ENCODE assay signal across 10 cellular contexts in the genomic region with DNA sequence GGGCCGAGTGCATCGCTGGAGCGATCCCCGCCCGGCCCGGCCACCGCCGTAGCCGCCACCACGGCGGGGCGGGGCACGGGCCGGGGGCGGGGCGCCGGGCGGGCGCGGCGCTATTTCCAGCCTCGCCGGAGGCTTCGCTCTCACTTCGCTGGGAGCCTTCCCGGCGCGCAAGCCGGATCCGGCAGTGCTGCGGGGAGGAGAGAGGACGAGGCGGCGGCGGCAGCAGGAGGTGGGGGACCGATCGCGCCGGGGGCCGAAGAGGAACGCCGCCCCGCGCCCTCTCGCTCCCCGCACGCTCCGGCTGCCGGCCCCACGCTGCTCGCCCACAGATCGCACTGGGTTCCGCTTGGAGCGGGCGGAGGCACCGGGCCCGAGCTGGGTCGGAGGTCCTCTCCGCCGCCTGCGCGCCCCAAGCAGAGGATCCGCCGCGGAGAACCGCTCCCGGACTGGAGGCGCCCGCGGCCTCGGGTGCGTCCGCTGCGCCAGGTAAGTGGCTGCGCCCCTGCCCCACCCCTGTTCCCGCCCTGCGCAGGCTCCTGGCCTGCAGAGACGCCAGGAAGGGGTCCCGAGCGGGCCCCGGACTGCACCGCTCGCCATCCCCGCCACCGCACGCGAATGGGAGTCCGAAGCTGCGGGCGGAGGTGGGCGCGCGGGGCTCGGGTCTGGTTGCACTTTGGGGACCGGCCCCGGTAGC. TPM values are rescaled to one million over a fixed set of nuclear protein-coding genes. Genes with fewer than 3 reads are reported as not detected.
DNase-seq lines count a peak whose midpoint lies in the region; ATAC-seq and TF ChIP-seq lines count a peak whose summit lies in the region.
"Had no signal": no experiment of that assay in that cellular context is flagged by ENCODE, and none has a peak within 500 bp of the region (broad histone marks: within the 10 kb centered on the region; RNA-seq: fewer than 3 reads in every experiment).

Gene CHST8 (plus strand): TSS at position 143 of the 694 bp plus-strand sequence. CDS start 67,309 bp downstream, outside the sequence.

- no peak within 1 kb of the TSS for H3K4me3 Mint-ChIP-seq in HFFc6
- H3K4me3 Mint-ChIP-seq: memory B cell had no signal

- H3K4me3 ChIP-seq in SJSA1 (peak within 1 kb of the TSS; percentile 21), heart left ventricle (peak within 1 kb of the TSS; percentile 23 to 64 (median 52)), skeletal muscle cell (ENCODE audit: low read depth, low read length) (peak within 1 kb of the TSS; percentile 29)

- no peaks in the 10 kb centered on the region for H3K36me3 Mint-ChIP-seq in HFFc6 (ENCODE audit: low read depth)
- H3K36me3 Mint-ChIP-seq: memory B cell had no signal

- intact Hi-C loops in heart left ventricle (cut with DNase I), result no loop called here

- peaks cover 3% of the 10 kb centered on the region for H3K9me3 ChIP-seq in SJSA1 (replicated peaks)
- H3K9me3 ChIP-seq in heart left ventricle, result no peaks in the 10 kb centered on the region

- H3K36me3 ChIP-seq in SJSA1 (no peaks in the 10 kb centered on the region), heart left ventricle (no peaks in the 10 kb centered on the region)

- H3K27ac ChIP-seq in SJSA1 (no peak within 1 kb of the TSS), heart left ventricle (no peak within 1 kb of the TSS)
- H3K27ac ChIP-seq: 22Rv1 had no signal

- 1 to 2% (median 1%) methylated on average over 32 to 96 of the region's 96 CpGs for WGBS in heart left ventricle, 4 donors

- H3K4me1 ChIP-seq in SJSA1 (replicated peaks) (peaks cover 18% of the 10 kb centered on the region), heart left ventricle (peaks cover 2 to 24% (median 14%) of the 10 kb centered on the region in 12 donors)

- ATAC-seq in heart left ventricle (peak in 3 of 4 donors; percentile 72 to 91 (median 76)), GM18502 (IDR thresholded peaks at IDR 0.05; ENCODE audit: poor library complexity, unreplicated experiment) (no peak)

- TF ChIP-seq POLR2A in heart left ventricle (IDR thresholded peaks at IDR 0.05), result peak in 1 of 2 donors; percentile 74

- DNase-seq in DMS 273 (lab: John Stamatoyannopoulos, UW; ENCODE audit: unreplicated experiment) (peak; percentile 78), DMS 273 treated with DMSO at 0.1 percent for 48 hours (lab: John Stamatoyannopoulos, UW) (no peak), SJSA1 (ENCODE audit: low read depth in 1 of 2, low spot score in 2 of 2) (no peak), heart left ventricle (peak; percentile 39 to 77 (median 51)), skeletal muscle cell (ENCODE audit: low read depth) (no peak), HFFc6 (no peak), DMS153 treated with DMSO at 0.1 percent for 48 hours (lab: John Stamatoyannopoulos, UW; ENCODE audit: unreplicated experiment) (no peak)

- no peaks in the 10 kb centered on the region for H3K4me1 Mint-ChIP-seq in HFFc6 (ENCODE audit: low read depth)
- H3K4me1 Mint-ChIP-seq: memory B cell had no signal

- H3K27ac Mint-ChIP-seq in HFFc6, result no peak within 1 kb of the TSS
- H3K27ac Mint-ChIP-seq: memory B cell had no signal

- peaks cover 24% of the 10 kb centered on the region for H3K27me3 Mint-ChIP-seq in HFFc6 (ENCODE audit: insufficient read depth)

- no peaks in the 10 kb centered on the region for H3K9me3 Mint-ChIP-seq in HFFc6

- TF ChIP-seq CTCF in heart left ventricle (IDR thresholded peaks at IDR 0.05) (no peak), HFFc6 (IDR thresholded peaks at IDR 0.05) (no peak)

- peaks cover 69% of the 10 kb centered on the region for H3K27me3 ChIP-seq in SJSA1 (replicated peaks)
- H3K27me3 ChIP-seq in heart left ventricle, result peaks cover 23 to 76% (median 49%) of the 10 kb centered on the region in 9 donors

RNA-seq across cellular contexts. Expression of gene CHST8, which starts in this region (rescaled TPM):
- not detected in 2 replicates for total RNA-seq in SJSA1 (2014; rRNA removed; shearing (Covaris generic))
- under 1 TPM in 6 of 9 donors, not detected in 3; 0.12 to 0.88 (median 0.27) TPM for total RNA-seq in heart left ventricle
- under 1 TPM; 0.10 to 0.15 TPM for polyA plus RNA-seq in heart left ventricle
- not detected for total RNA-seq in HFFc6 (2021; fragmentation: NEBNext Ultra II Directional; extraction: Animal tissue kit (Norgen Biotek cat#: 25700))

Comparison
In these comparisons a context has a peak if more than half of its experiments do, and no peak if none do; other contexts are left out.
1. Peak in DNase-seq, ATAC-seq and H3K4me3 ChIP-seq in heart left ventricle; RNA of the gene not detected or under 1 TPM.